18 cellular contexts compared by ENCODE assay signal in genomic region chr3:125010393-125010792, GRCh38. TPM values are rescaled to one million over a fixed set of nuclear protein-coding genes. Genes with fewer than 3 reads are reported as not detected.
DNase-seq lines count a peak whose midpoint lies in the region; ATAC-seq and TF ChIP-seq lines count a peak whose summit lies in the region.
"Had no signal": no experiment of that assay in that cellular context is flagged by ENCODE, and none has a peak within 500 bp of the region (broad histone marks: within the 10 kb centered on the region; RNA-seq: fewer than 3 reads in every experiment).

No MANE protein-coding gene starts in this region.

- H3K27me3 Mint-ChIP-seq in CD8-positive, alpha-beta memory T cell: peaks cover 0 to 2% of the 10 kb centered on the region in 2 donors

- peak overlapping the region in 2 of 7 donors; percentile 12 to 54 for H3K4me3 Mint-ChIP-seq in CD8-positive, alpha-beta memory T cell

- H3K4me1 ChIP-seq in CD8-positive, alpha-beta memory T cell (ENCODE audit: insufficient read depth, low read length): peaks cover 17% of the 10 kb centered on the region
- peaks cover 10% of the 10 kb centered on the region for H3K4me1 ChIP-seq in mucosa of descending colon (ENCODE audit: low read depth)
- H3K4me1 ChIP-seq: A549, HAP-1, SJCRH30 had no signal

- H3K36me3 ChIP-seq in CD8-positive, alpha-beta memory T cell (ENCODE audit: insufficient read depth, low read length): peaks cover 53% of the 10 kb centered on the region
- H3K36me3 ChIP-seq in WERI-Rb-1: peaks cover 95% of the 10 kb centered on the region
- H3K36me3 ChIP-seq in mucosa of descending colon (ENCODE audit: low read depth): no peaks in the 10 kb centered on the region

- no peak for TF ChIP-seq CTCF in LNCaP clone FGC (IDR thresholded peaks at IDR 0.05; ENCODE audit: control insufficient read depth, extremely low read depth, insufficient read depth)
- no peak for TF ChIP-seq CTCF in WERI-Rb-1 (IDR thresholded peaks at IDR 0.05; ENCODE audit: low read depth, low read length)
- no peak for TF ChIP-seq CTCF in mucosa of descending colon (IDR thresholded peaks at IDR 0.05)

- intact Hi-C loops in mucosa of descending colon (cut with DNase I, micrococcal nuclease): no loop called here
- intact Hi-C loops in left ventricle myocardium superior (cut with micrococcal nuclease): no loop called here

- DNase-seq in CD8-positive, alpha-beta memory T cell: no peak
- DNase-seq in LNCaP clone FGC (ENCODE audit: low read depth) (peak; percentile 73), WERI-Rb-1 (no peak), mucosa of descending colon (no peak), DMS 273 (lab: John Stamatoyannopoulos, UW; ENCODE audit: unreplicated experiment) (no peak), left ventricle myocardium superior (no peak)
- DNase-seq: EL, NCI-H1417, NCI-H1930, NCI-H510A treated with DMSO at 0.1 percent for 48 hours, SJCRH30, SW 1271 had no signal

- ATAC-seq in mucosa of descending colon (peak; percentile 41), HG02763 (IDR thresholded peaks at IDR 0.05; ENCODE audit: unreplicated experiment) (no peak), left ventricle myocardium superior (no peak), GM21529 (IDR thresholded peaks at IDR 0.05; ENCODE audit: unreplicated experiment) (no peak)
- ATAC-seq: A549 had no signal

- H3K9me3 ChIP-seq in CD8-positive, alpha-beta memory T cell (ENCODE audit: low read length): no peaks in the 10 kb centered on the region
- H3K9me3 ChIP-seq in WERI-Rb-1 (ENCODE audit: severe bottlenecking): no peaks in the 10 kb centered on the region
- H3K9me3 ChIP-seq in mucosa of descending colon: no peaks in the 10 kb centered on the region
- H3K9me3 ChIP-seq: A549, HAP-1, SJCRH30 had no signal

- peaks cover 34 to 94% (median 40%) of the 10 kb centered on the region in 3 donors for H3K36me3 Mint-ChIP-seq in CD8-positive, alpha-beta memory T cell

- peak overlapping the region in 5 of 8 donors; percentile 37 to 83 (median 68) for H3K27ac Mint-ChIP-seq in CD8-positive, alpha-beta memory T cell

- CTCF ChIA-PET in CD8-positive, alpha-beta memory T cell (lab: Charles Lee): no interaction called here

- no peaks in the 10 kb centered on the region for H3K27me3 ChIP-seq in CD8-positive, alpha-beta memory T cell (ENCODE audit: insufficient read depth, low read length, poor library complexity, severe bottlenecking)
- H3K27me3 ChIP-seq in WERI-Rb-1 (ENCODE audit: insufficient read depth, low read depth, severe bottlenecking): no peaks in the 10 kb centered on the region
- H3K27me3 ChIP-seq: SJCRH30 had no signal

- no peak overlapping the region for H3K27ac ChIP-seq in CD8-positive, alpha-beta memory T cell (ENCODE audit: low read depth, low read length)
- peak overlapping the region; percentile 8; the same call in 1 of the 2 replicates for H3K27ac ChIP-seq in WERI-Rb-1
- H3K27ac ChIP-seq: A549, HL-60, KMS-11, SJCRH30 had no signal

- POLR2A ChIA-PET in CD8-positive, alpha-beta memory T cell (lab: Charles Lee): no interaction called here

- no peaks in the 10 kb centered on the region for H3K9me3 Mint-ChIP-seq in CD8-positive, alpha-beta memory T cell

- H3K4me3 ChIP-seq in CD8-positive, alpha-beta memory T cell (ENCODE audit: low read length): no peak overlapping the region
- no peak overlapping the region for H3K4me3 ChIP-seq in LNCaP clone FGC (ENCODE audit: low read depth, low read length)
- H3K4me3 ChIP-seq in WERI-Rb-1 (ENCODE audit: low read depth, low read length): no peak overlapping the region
- no peak overlapping the region for H3K4me3 ChIP-seq in mucosa of descending colon
- H3K4me3 ChIP-seq: A549, HAP-1, SJCRH30 had no signal

- H3K4me1 Mint-ChIP-seq in CD8-positive, alpha-beta memory T cell: peaks cover 26 to 32% (median 27%) of the 10 kb centered on the region in 3 donors

RNA-seq across cellular contexts. Expression of gene HEG1, which starts 45.4 kb away (rescaled TPM):
- 10 to 100 TPM; 20.9 to 21.3 TPM for total RNA-seq in CD8-positive, alpha-beta memory T cell
- 6.3 TPM for polyA plus RNA-seq in CD8-positive, alpha-beta memory T cell
- total RNA-seq in mucosa of descending colon (10 to 100 TPM in 2 of 3 donors, 1 to 10 TPM in 1; 7.4 to 45.3 (median 15.0) TPM), left ventricle myocardium superior (102 TPM)
